Comparison of ENCODE assay signal across 10 cellular contexts in the genomic region with DNA sequence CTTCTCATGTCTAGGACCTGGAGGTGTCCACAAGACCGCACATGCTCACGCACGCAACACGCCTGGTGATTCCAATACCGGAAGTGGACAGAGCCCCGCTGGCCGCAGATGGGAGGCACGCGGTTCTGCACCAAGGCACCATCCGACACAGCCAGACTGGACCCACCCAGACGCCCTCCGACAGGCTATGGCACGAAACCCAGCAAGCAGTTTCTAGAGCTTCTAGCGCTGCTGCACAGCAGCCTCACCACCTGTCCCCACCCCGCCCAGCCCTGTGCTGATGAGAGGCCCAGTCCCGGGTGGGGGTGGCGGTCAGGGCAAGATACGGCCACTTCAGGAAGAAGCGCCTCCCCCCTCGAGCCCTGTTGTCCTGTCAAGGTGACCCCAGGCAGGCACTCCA.
"Had no signal": no experiment of that assay in that cellular context is flagged by ENCODE, and none has a peak within 500 bp of the region (broad histone marks: within the 10 kb centered on the region; RNA-seq: fewer than 3 reads in every experiment).

No MANE protein-coding gene starts in this region.

- H3K27ac ChIP-seq: neural progenitor cell, pancreas, thoracic aorta had no signal

- H3K4me1 ChIP-seq: neural progenitor cell, pancreas had no signal

- H3K9ac ChIP-seq: neural progenitor cell had no signal

- H3K9me3 ChIP-seq: pancreas, stomach, thoracic aorta had no signal

- H2AFZ ChIP-seq: neural progenitor cell had no signal

- H3K4me2 ChIP-seq: neural progenitor cell had no signal

- H3K36me3 ChIP-seq: thoracic aorta had no signal

- H3K4me3 ChIP-seq: neural progenitor cell, pancreas, stomach, thoracic aorta had no signal

- DNase-seq: activated CD4-positive, alpha-beta T cell treated with anti-CD3 and anti-CD28 coated beads, Interleukin-2, amount 10 ng/mL, durations not matched to agents 7 days and 5 days; activated CD4-positive, CD25-positive, alpha-beta regulatory T cell; activated CD8-positive, alpha-beta memory T cell treated with anti-CD3 and anti-CD28 coated beads for 24 hours; activated naive CD4-positive, alpha-beta T cell treated with anti-CD3 and anti-CD28 coated beads, Interleukin-2, amount 10 ng/mL, durations not matched to agents 7 days and 5 days; mesendoderm; pancreas; stimulated activated CD4-positive, alpha-beta T cell treated with anti-CD3 and anti-CD28 coated beads, Interleukin-4, amount 100 ng/mL, for 4 hours; stomach had no signal

- H3K27me3 ChIP-seq: neural progenitor cell, pancreas, stomach had no signal
